ENCODE assay signal across 1 cellular context in the genomic region with DNA sequence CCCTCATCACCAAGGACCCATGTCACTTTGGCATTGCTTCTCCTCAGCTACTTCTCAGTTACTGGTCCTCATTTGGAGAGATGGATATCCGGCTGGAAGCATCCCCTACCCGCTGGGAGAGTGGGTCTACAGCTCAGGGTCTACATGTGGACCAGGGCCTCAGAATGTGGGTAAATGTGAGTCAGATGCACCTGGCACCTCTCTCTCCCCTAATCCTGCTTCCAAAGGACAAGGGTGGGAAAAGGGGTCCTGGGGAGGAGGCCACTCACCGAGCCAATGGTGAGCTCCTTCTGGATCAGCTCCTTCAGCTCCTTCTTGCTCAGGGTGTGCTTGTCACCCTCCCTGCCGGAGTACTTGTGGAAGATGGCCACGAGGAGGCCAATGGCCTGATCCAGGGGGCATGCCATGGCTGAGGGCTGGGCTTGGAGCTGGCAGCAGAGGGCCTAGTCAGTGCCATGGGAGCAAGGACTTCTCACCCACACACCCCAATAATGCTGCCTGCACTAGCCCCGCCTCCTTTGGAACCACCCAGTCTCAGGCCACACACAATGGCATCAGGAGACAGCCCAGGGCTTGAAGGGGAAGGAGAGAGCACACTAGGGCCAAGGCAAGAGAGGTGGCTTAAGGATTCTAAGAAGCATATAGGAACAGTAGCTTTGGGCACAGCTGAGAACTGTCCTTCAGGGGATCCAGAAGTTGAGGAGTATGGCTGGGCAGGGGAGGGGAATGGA.
TF ChIP-seq lines count a peak whose summit lies in the region.

No MANE protein-coding gene starts in this region.

TF ChIP-seq in GM12878, 131 proteins besides CTCF, POLR2A, EP300 and RAD21:
- peak; percentile 71; the same call in 1 of the 2 replicates for TF ChIP-seq HDGF (IDR thresholded peaks at IDR 0.05)
- no peak for TF ChIP-seq TBL1XR1 (IDR thresholded peaks at IDR 0.05; ENCODE audit: low read depth, low read length)
- peak; percentile 21; the same call in 1 of the 2 replicates for TF ChIP-seq NBN (IDR thresholded peaks at IDR 0.05)
- TF ChIP-seq, protein P1, sequence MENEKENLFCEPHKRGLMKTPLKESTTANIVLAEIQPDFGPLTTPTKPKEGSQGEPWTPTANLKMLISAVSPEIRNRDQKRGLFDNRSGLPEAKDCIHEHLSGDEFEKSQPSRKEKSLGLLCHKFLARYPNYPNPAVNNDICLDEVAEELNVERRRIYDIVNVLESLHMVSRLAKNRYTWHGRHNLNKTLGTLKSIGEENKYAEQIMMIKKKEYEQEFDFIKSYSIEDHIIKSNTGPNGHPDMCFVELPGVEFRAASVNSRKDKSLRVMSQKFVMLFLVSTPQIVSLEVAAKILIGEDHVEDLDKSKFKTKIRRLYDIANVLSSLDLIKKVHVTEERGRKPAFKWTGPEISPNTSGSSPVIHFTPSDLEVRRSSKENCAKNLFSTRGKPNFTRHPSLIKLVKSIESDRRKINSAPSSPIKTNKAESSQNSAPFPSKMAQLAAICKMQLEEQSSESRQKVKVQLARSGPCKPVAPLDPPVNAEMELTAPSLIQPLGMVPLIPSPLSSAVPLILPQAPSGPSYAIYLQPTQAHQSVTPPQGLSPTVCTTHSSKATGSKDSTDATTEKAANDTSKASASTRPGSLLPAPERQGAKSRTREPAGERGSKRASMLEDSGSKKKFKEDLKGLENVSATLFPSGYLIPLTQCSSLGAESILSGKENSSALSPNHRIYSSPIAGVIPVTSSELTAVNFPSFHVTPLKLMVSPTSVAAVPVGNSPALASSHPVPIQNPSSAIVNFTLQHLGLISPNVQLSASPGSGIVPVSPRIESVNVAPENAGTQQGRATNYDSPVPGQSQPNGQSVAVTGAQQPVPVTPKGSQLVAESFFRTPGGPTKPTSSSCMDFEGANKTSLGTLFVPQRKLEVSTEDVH (IDR thresholded peaks at IDR 0.05; ENCODE audit: low read depth, partially characterized antibody): no peak
